Comparison of ENCODE assay signal across 1 cellular context in genomic region chr6:69796627-69797390, GRCh38.
TF ChIP-seq lines count a peak whose summit lies in the region.

LMBRD1 (minus strand) TSS chr6:69797010; CDS start chr6:69796881, 129 bp downstream.

TF ChIP-seq in K562, 482 proteins besides CTCF, POLR2A, EP300 and RAD21 (continued from another document):
- TF ChIP-seq CLOCK (CRISPR knock-in tag; IDR thresholded peaks at IDR 0.05; ENCODE audit: borderline replicate concordance) (no peak), RBM22 (IDR thresholded peaks at IDR 0.05; ENCODE audit: low read depth, low read length, poor library complexity, severe bottlenecking) (peak; percentile 63), GATA2 (CRISPR knock-in tag; IDR thresholded peaks at IDR 0.05) (no peak), POLR2H (tag; IDR thresholded peaks at IDR 0.05; ENCODE audit: low read depth) (peak; percentile 66), HINFP (tag; conservative IDR thresholded peaks at IDR 0.05; ENCODE audit: low read depth) (0 out of 2 replicates have a peak, but pooled peaks have one; percentile 11), POLR2AphosphoS5 (IDR thresholded peaks at IDR 0.05; ENCODE audit: control insufficient read depth, insufficient read depth, low read depth, low read length) (peak; percentile 86), TAF1 (IDR thresholded peaks at IDR 0.05; ENCODE audit: control insufficient read depth, extremely low read depth, insufficient read depth, low read length, severe bottlenecking) (peak; percentile 98), ZKSCAN1 (IDR thresholded peaks at IDR 0.05; ENCODE audit: low read depth, low read length) (peak; percentile 73; the same call in 1 of the 2 replicates), ARID3B (CRISPR knock-in tag; IDR thresholded peaks at IDR 0.05; ENCODE audit: borderline replicate concordance) (no peak), RBFOX2 (IDR thresholded peaks at IDR 0.05; ENCODE audit: low read depth, low read length) (peak; percentile 86), CREM (IDR thresholded peaks at IDR 0.05; ENCODE audit: low read depth) (peak; percentile 90), TAF7 (tag; IDR thresholded peaks at IDR 0.05) (peak; percentile 72), JUN (IDR thresholded peaks at IDR 0.05; ENCODE audit: borderline replicate concordance, low read depth, low read length) (0 out of 2 replicates have a peak, but pooled peaks have one; percentile 7), JUN (CRISPR knock-in tag; IDR thresholded peaks at IDR 0.05; ENCODE audit: borderline replicate concordance) (peak; percentile 77; the same call in 1 of the 2 replicates), TAF9B (IDR thresholded peaks at IDR 0.05; ENCODE audit: partially characterized antibody) (peak; percentile 84), TGIF2 (CRISPR knock-in tag; IDR thresholded peaks at IDR 0.05) (no peak), CEBPB (tag; IDR thresholded peaks at IDR 0.05) (peak; percentile 57; the same call in 1 of the 2 replicates), SP2 (IDR thresholded peaks at IDR 0.05; ENCODE audit: extremely low read depth, low read depth, low read length, poor library complexity, severe bottlenecking) (no peak), SIN3A (IDR thresholded peaks at IDR 0.05; ENCODE audit: borderline replicate concordance in 2 of 2, control insufficient read depth in 1 of 2, low read depth in 2 of 2, low read length in 2 of 2) (peak; percentile 6 to 43; a peak in 1 of 4 replicates), ZHX1 (conservative IDR thresholded peaks at IDR 0.05; ENCODE audit: low read length) (peak; percentile 77), KDM5B (IDR thresholded peaks at IDR 0.05; ENCODE audit: insufficient replicate concordance, low read depth, low read length) (peak; percentile 53), ARID1B (IDR thresholded peaks at IDR 0.05) (peak; percentile 34; the same call in 1 of the 2 replicates), EP400 (IDR thresholded peaks at IDR 0.05) (peak; percentile 42; the same call in 1 of the 2 replicates), ZNF766 (CRISPR knock-in tag; conservative IDR thresholded peaks at IDR 0.05) (peak; percentile 1; the same call in 1 of the 2 replicates), ZFX (CRISPR knock-in tag; IDR thresholded peaks at IDR 0.05) (peak; percentile 61), GTF2E2 (tag; IDR thresholded peaks at IDR 0.05) (peak; percentile 63), ELF1 (tag; IDR thresholded peaks at IDR 0.05) (peak; percentile 76), CTBP1 (IDR thresholded peaks at IDR 0.05; ENCODE audit: borderline replicate concordance) (peak; percentile 39), KLF16 (IDR thresholded peaks at IDR 0.05) (peak; percentile 73), SRF (CRISPR knock-in tag; IDR thresholded peaks at IDR 0.05) (peak in 1 of 2 experiments; percentile 51; a peak in 1 of 4 replicates)
- TF ChIP-seq, protein P1, sequence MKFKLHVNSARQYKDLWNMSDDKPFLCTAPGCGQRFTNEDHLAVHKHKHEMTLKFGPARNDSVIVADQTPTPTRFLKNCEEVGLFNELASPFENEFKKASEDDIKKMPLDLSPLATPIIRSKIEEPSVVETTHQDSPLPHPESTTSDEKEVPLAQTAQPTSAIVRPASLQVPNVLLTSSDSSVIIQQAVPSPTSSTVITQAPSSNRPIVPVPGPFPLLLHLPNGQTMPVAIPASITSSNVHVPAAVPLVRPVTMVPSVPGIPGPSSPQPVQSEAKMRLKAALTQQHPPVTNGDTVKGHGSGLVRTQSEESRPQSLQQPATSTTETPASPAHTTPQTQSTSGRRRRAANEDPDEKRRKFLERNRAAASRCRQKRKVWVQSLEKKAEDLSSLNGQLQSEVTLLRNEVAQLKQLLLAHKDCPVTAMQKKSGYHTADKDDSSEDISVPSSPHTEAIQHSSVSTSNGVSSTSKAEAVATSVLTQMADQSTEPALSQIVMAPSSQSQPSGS (CRISPR knock-in tag; IDR thresholded peaks at IDR 0.05): peak; percentile 64; the same call in 1 of the 2 replicates
- TF ChIP-seq, protein P2, sequence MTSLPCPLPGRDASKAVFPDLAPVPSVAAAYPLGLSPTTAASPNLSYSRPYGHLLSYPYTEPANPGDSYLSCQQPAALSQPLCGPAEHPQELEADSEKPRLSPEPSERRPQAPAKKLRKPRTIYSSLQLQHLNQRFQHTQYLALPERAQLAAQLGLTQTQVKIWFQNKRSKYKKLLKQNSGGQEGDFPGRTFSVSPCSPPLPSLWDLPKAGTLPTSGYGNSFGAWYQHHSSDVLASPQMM (CRISPR knock-in tag; IDR thresholded peaks at IDR 0.05): no peak
- TF ChIP-seq, protein P3, sequence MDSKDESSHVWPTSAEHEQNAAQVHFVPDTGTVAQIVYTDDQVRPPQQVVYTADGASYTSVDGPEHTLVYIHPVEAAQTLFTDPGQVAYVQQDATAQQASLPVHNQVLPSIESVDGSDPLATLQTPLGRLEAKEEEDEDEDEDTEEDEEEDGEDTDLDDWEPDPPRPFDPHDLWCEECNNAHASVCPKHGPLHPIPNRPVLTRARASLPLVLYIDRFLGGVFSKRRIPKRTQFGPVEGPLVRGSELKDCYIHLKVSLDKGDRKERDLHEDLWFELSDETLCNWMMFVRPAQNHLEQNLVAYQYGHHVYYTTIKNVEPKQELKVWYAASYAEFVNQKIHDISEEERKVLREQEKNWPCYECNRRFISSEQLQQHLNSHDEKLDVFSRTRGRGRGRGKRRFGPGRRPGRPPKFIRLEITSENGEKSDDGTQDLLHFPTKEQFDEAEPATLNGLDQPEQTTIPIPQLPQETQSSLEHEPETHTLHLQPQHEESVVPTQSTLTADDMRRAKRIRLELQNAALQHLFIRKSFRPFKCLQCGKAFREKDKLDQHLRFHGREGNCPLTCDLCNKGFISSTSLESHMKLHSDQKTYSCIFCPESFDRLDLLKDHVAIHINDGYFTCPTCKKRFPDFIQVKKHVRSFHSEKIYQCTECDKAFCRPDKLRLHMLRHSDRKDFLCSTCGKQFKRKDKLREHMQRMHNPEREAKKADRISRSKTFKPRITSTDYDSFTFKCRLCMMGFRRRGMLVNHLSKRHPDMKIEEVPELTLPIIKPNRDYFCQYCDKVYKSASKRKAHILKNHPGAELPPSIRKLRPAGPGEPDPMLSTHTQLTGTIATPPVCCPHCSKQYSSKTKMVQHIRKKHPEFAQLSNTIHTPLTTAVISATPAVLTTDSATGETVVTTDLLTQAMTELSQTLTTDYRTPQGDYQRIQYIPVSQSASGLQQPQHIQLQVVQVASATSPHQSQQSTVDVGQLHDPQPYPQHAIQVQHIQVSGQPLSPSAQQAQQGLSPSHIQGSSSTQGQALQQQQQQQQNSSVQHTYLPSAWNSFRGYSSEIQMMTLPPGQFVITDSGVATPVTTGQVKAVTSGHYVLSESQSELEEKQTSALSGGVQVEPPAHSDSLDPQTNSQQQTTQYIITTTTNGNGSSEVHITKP (IDR thresholded peaks at IDR 0.05; ENCODE audit: partially characterized antibody): peak; percentile 94
- TF ChIP-seq, protein P4, sequence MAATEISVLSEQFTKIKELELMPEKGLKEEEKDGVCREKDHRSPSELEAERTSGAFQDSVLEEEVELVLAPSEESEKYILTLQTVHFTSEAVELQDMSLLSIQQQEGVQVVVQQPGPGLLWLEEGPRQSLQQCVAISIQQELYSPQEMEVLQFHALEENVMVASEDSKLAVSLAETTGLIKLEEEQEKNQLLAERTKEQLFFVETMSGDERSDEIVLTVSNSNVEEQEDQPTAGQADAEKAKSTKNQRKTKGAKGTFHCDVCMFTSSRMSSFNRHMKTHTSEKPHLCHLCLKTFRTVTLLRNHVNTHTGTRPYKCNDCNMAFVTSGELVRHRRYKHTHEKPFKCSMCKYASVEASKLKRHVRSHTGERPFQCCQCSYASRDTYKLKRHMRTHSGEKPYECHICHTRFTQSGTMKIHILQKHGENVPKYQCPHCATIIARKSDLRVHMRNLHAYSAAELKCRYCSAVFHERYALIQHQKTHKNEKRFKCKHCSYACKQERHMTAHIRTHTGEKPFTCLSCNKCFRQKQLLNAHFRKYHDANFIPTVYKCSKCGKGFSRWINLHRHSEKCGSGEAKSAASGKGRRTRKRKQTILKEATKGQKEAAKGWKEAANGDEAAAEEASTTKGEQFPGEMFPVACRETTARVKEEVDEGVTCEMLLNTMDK (IDR thresholded peaks at IDR 0.05; ENCODE audit: borderline replicate concordance, insufficient read depth, low read depth, low read length, poor library complexity, severe bottlenecking): peak; percentile 13
